14 cellular contexts compared by ENCODE assay signal in genomic region chr2:207810200-207810788, GRCh38. TPM values are rescaled to one million over a fixed set of nuclear protein-coding genes. Genes with fewer than 3 reads are reported as not detected.
A peak's percentile ranks its signal among the peaks of the same experiment; 100 is the strongest.
DNase-seq lines count a peak whose midpoint lies in the region; ATAC-seq, FAIRE-seq and TF ChIP-seq lines count a peak whose summit lies in the region.
"Had no signal": no experiment of that assay in that cellular context is flagged by ENCODE, and none has a peak within 500 bp of the region (broad histone marks: within the 10 kb centered on the region; RNA-seq: fewer than 3 reads in every experiment).

No MANE protein-coding gene starts in this region.

- H3K4me1 ChIP-seq in adipocyte (ENCODE audit: control insufficient read depth, insufficient read depth, low read length) (peaks cover 10% of the 10 kb centered on the region), HepG2 (ENCODE audit: insufficient read depth, low read length) (peaks cover 70% of the 10 kb centered on the region), smooth muscle cell (ENCODE audit: low read depth) (peaks cover 46% of the 10 kb centered on the region)

- TF ChIP-seq CTCF in HFFc6 (IDR thresholded peaks at IDR 0.05): no peak
- no peak for TF ChIP-seq CTCF in HepG2 (CRISPR knock-in tag; IDR thresholded peaks at IDR 0.05)
- no peak for TF ChIP-seq CTCF in smooth muscle cell (IDR thresholded peaks at IDR 0.05; ENCODE audit: borderline replicate concordance, insufficient read depth, poor library complexity, severe bottlenecking)
- no peak for TF ChIP-seq CTCF in osteocyte (IDR thresholded peaks at IDR 0.05)

- H2AFZ ChIP-seq in HepG2 (ENCODE audit: low read length) (peak overlapping the region; percentile 91), smooth muscle cell (ENCODE audit: low read depth) (no peak overlapping the region)

- H3K9me3 ChIP-seq in adipocyte (ENCODE audit: control insufficient read depth, low read length): no peaks in the 10 kb centered on the region
- no peaks in the 10 kb centered on the region for H3K9me3 ChIP-seq in HepG2 (ENCODE audit: low read length)
- no peaks in the 10 kb centered on the region for H3K9me3 ChIP-seq in smooth muscle cell (replicated peaks; ENCODE audit: low read depth)

- DNase-seq in HFFc6 (no peak), adipocyte (ENCODE audit: low read depth) (no peak), HepG2 (ENCODE audit: low spot score) (no peak), smooth muscle cell (lab: John Stamatoyannopoulos, UW; ENCODE audit: unreplicated experiment) (no peak), NCI-H82 (lab: John Stamatoyannopoulos, UW) (no peak), osteocyte (ENCODE audit: extremely low spot score, unreplicated experiment) (no peak)
- DNase-seq in activated CD4-positive, alpha-beta T cell treated with anti-CD3 and anti-CD28 coated beads, Interleukin-2, amount 50 U/mL, for 1 hour: no peak
- DNase-seq: activated T-cell treated with anti-CD3 and anti-CD28 coated beads, Interleukin-2, amount 50 U/mL, for 24 hours; CD4-positive, CD25-positive, alpha-beta regulatory T cell; naive thymus-derived CD8-positive, alpha-beta T cell; SIG-M5 had no signal

- no peak for TF ChIP-seq EP300 in HepG2 (IDR thresholded peaks at IDR 0.05; ENCODE audit: low read depth in 2 of 2, low read length in 2 of 2)
- TF ChIP-seq EP300 in HepG2 (CRISPR knock-in tag; IDR thresholded peaks at IDR 0.05; ENCODE audit: borderline replicate concordance): no peak

- no peaks in the 10 kb centered on the region for H3K27me3 ChIP-seq in adipocyte (replicated peaks; ENCODE audit: control insufficient read depth, insufficient read depth, low read length)
- H3K27me3 ChIP-seq in HepG2 (ENCODE audit: control insufficient read depth in 1 of 2, insufficient read depth in 2 of 2, low read length in 2 of 2): no peaks in the 10 kb centered on the region
- no peaks in the 10 kb centered on the region for H3K27me3 ChIP-seq in smooth muscle cell (ENCODE audit: low read depth)

- H3K4me3 ChIP-seq in adipocyte (ENCODE audit: low read length) (peak overlapping the region; percentile 25), HepG2 (replicated peaks in 1 of 3; ENCODE audit: insufficient read depth in 1 of 3, low read depth in 2 of 3, low read length in 3 of 3) (peak overlapping the region; percentile 18 to 59 (median 33); a peak in 5 of 6 replicates), smooth muscle cell (no peak overlapping the region)

- no peak; a peak in 1 of 4 replicates for TF ChIP-seq POLR2A in HepG2 (IDR thresholded peaks at IDR 0.05; ENCODE audit: insufficient read depth in 1 of 2, low read depth in 2 of 2, low read length in 2 of 2)

- peaks cover 31% of the 10 kb centered on the region for H3K4me1 Mint-ChIP-seq in HFFc6 (ENCODE audit: low read depth)
- H3K4me1 Mint-ChIP-seq in osteocyte (ENCODE audit: unreplicated experiment): peaks cover 2% of the 10 kb centered on the region
- H3K4me1 Mint-ChIP-seq: CD4-positive, CD25-positive, alpha-beta regulatory T cell had no signal

- FAIRE-seq in HepG2 (lab: Jason Lieb, UNC): no peak
- FAIRE-seq: endometrium had no signal

- WGBS in HepG2 (ENCODE audit: low lambda C conversion rate): 83% methylated on average over 4 of the region's 4 CpGs
- 63% methylated on average over 4 of the region's 4 CpGs for WGBS in smooth muscle cell (ENCODE audit: low lambda C conversion rate)

- CTCF ChIA-PET in HepG2 (lab: Yijun Ruan, JAX; ENCODE audit: low intra/inter-chr PET ratio, low total read pairs): no interaction called here

- in situ Hi-C loops in HepG2 (cut with HindIII; ENCODE audit: extremely low pct_ligation_motif_present, low pct_unique_long_range_greater_than_20kb): no loop called here

- intact Hi-C loops in HepG2 (cut with micrococcal nuclease; ENCODE audit: unreplicated experiment): loop anchor here (5.0 kb wide), 2 partner anchors 37 to 43 kb away; partner anchors contain the start of gene FZD5

- H3K79me2 ChIP-seq in HepG2 (ENCODE audit: insufficient read depth, low read length) (no peaks in the 10 kb centered on the region), smooth muscle cell (ENCODE audit: low read depth) (no peaks in the 10 kb centered on the region)

- no peak for TF ChIP-seq RAD21 in HepG2 (CRISPR knock-in tag; IDR thresholded peaks at IDR 0.05)

- ATAC-seq in HepG2 (peak; percentile 30), HG02884 (IDR thresholded peaks at IDR 0.05; ENCODE audit: unreplicated experiment) (no peak)
- ATAC-seq: naive thymus-derived CD8-positive, alpha-beta T cell; stimulated activated memory B cell treated with anti-CD40 and anti-IgM and Interleukin-4, amounts not matched to agents 10 μg/mL and 1 μg/mL and 100 μg/mL, for 72 hours had no signal

- no peaks in the 10 kb centered on the region for H3K9me3 Mint-ChIP-seq in HFFc6
- no peaks in the 10 kb centered on the region for H3K9me3 Mint-ChIP-seq in osteocyte (ENCODE audit: unreplicated experiment)
- H3K9me3 Mint-ChIP-seq: activated T-cell treated with anti-CD3 and anti-CD28 coated beads, Interleukin-2, amount 50 U/mL, for 24 hours; stimulated activated memory B cell treated with anti-CD40 and anti-IgM and Interleukin-4, amounts not matched to agents 10 μg/mL and 1 μg/mL and 100 μg/mL, for 72 hours had no signal

- H3K27ac ChIP-seq in HepG2 (ENCODE audit: extremely low read length, insufficient read depth, low read length) (peak overlapping the region; percentile 58), smooth muscle cell (ENCODE audit: low read depth) (no peak overlapping the region)

- H3K4me3 Mint-ChIP-seq in HFFc6: peak overlapping the region; percentile 73
- no peak overlapping the region for H3K4me3 Mint-ChIP-seq in osteocyte (ENCODE audit: unreplicated experiment)
- H3K4me3 Mint-ChIP-seq: activated T-cell treated with anti-CD3 and anti-CD28 coated beads, Interleukin-2, amount 50 U/mL, for 24 hours; CD4-positive, CD25-positive, alpha-beta regulatory T cell; naive thymus-derived CD8-positive, alpha-beta T cell; stimulated activated memory B cell treated with anti-CD40 and anti-IgM and Interleukin-4, amounts not matched to agents 10 μg/mL and 1 μg/mL and 100 μg/mL, for 72 hours had no signal

- H3K4me2 ChIP-seq in HepG2 (ENCODE audit: low read depth, low read length): peak overlapping the region; percentile 85
- peak overlapping the region; percentile 21 for H3K4me2 ChIP-seq in smooth muscle cell

- H3K9ac ChIP-seq in adipocyte (ENCODE audit: low read length): no peak overlapping the region
- H3K9ac ChIP-seq in HepG2 (ENCODE audit: insufficient read depth, low read depth, low read length): peak overlapping the region; percentile 58
- no peak overlapping the region for H3K9ac ChIP-seq in smooth muscle cell (ENCODE audit: low read depth)

- no TSS peak for BruUV-seq in HepG2 (replicated peaks; lab: Mats Ljungman, UMichigan)

- H3K36me3 ChIP-seq in adipocyte (ENCODE audit: control insufficient read depth, insufficient read depth, low read length, severe bottlenecking) (no peaks in the 10 kb centered on the region), HepG2 (replicated peaks in 1 of 2; ENCODE audit: control insufficient read depth in 1 of 2, insufficient read depth in 2 of 2, low read length in 2 of 2) (no peaks in the 10 kb centered on the region), smooth muscle cell (ENCODE audit: low read depth) (no peaks in the 10 kb centered on the region)

- H3K27me3 Mint-ChIP-seq in HFFc6 (ENCODE audit: insufficient read depth) (peaks cover 2% of the 10 kb centered on the region), osteocyte (ENCODE audit: unreplicated experiment) (no peaks in the 10 kb centered on the region)

- H3K36me3 Mint-ChIP-seq in HFFc6 (ENCODE audit: low read depth) (no peaks in the 10 kb centered on the region), osteocyte (ENCODE audit: unreplicated experiment) (no peaks in the 10 kb centered on the region)
- H3K36me3 Mint-ChIP-seq: naive thymus-derived CD8-positive, alpha-beta T cell had no signal

- H3K27ac Mint-ChIP-seq in HFFc6: no peak overlapping the region
- H3K27ac Mint-ChIP-seq in osteocyte (ENCODE audit: unreplicated experiment): no peak overlapping the region
- H3K27ac Mint-ChIP-seq: activated T-cell treated with anti-CD3 and anti-CD28 coated beads, Interleukin-2, amount 50 U/mL, for 24 hours; CD4-positive, CD25-positive, alpha-beta regulatory T cell; naive thymus-derived CD8-positive, alpha-beta T cell; stimulated activated memory B cell treated with anti-CD40 and anti-IgM and Interleukin-4, amounts not matched to agents 10 μg/mL and 1 μg/mL and 100 μg/mL, for 72 hours had no signal

- H3F3A ChIP-seq in smooth muscle cell (ENCODE audit: low read depth): no peaks in the 10 kb centered on the region

- POLR2A ChIA-PET in HepG2 (lab: Yijun Ruan, JAX): interaction anchor here (0.9 to 14.0 kb wide), 21 partner anchors 8 to 216 kb away, joined by 3 to 288 read pairs (median 10); partner anchors contain the start of genes FZD5 and PLEKHM3

- H4K20me1 ChIP-seq in HepG2 (ENCODE audit: insufficient read depth, low read length) (no peaks in the 10 kb centered on the region), smooth muscle cell (ENCODE audit: low read depth) (no peaks in the 10 kb centered on the region)

RNA-seq across cellular contexts. Expression of gene FZD5, which starts 40.6 kb away (rescaled TPM):
- total RNA-seq in HFFc6 (2021; fragmentation: NEBNext Ultra II Directional; extraction: Animal tissue kit (Norgen Biotek cat#: 25700)): 1 to 10 TPM in 4 of 6 experiments, under 1 TPM in 2; 0.64 to 1.4 (median 1.2) TPM
- total RNA-seq in HepG2 (2016; rRNA removed; fragmentation: Illumina TruSeq; extraction: Trizol): 28.9 and 34.3 TPM in 2 replicates
- total RNA-seq in HepG2 (2016; cell fraction: cytosol; rRNA removed; fragmentation: Illumina TruSeq; extraction: Trizol; ENCODE audit: low read depth): 3.1 and 4.0 TPM in 2 replicates
- 27.1 and 33.9 TPM in 2 replicates for total RNA-seq in HepG2 (2016; cell fraction: insoluble cytoplasmic fraction; rRNA removed; fragmentation: Illumina TruSeq; extraction: Trizol)
- total RNA-seq in HepG2 (2016; cell fraction: membrane; rRNA removed; fragmentation: Illumina TruSeq; extraction: Trizol): 17.9 and 18.6 TPM in 2 replicates
- 49.9 and 55.0 TPM in 2 replicates for total RNA-seq in HepG2 (2016; cell fraction: nucleus; rRNA removed; fragmentation: Illumina TruSeq; extraction: Trizol)
- polyA plus RNA-seq in HepG2 (2011; rRNA removed): 25.3 and 29.1 TPM in 2 replicates
- 17.7 and 21.9 TPM in 2 replicates for polyA plus RNA-seq in HepG2 (2011; cell fraction: cytosol; rRNA removed)
- 46.8 and 48.3 TPM in 2 replicates for polyA plus RNA-seq in HepG2 (2011; cell fraction: nucleus; rRNA removed)
- polyA plus RNA-seq in HepG2 (2012): 41.5 and 51.6 TPM in 2 replicates
- polyA plus RNA-seq in HepG2 (2016; cell fraction: cytosol; fragmentation: Illumina TruSeq; extraction: Trizol; ENCODE audit: low read depth): 1.9 and 2.0 TPM in 2 replicates
- 21.1 and 22.9 TPM in 2 replicates for polyA plus RNA-seq in HepG2 (2016; cell fraction: insoluble cytoplasmic fraction; fragmentation: Illumina TruSeq; extraction: Trizol; ENCODE audit: low read depth)
- 6.8 and 7.4 TPM in 2 replicates for polyA plus RNA-seq in HepG2 (2016; cell fraction: membrane; fragmentation: Illumina TruSeq; extraction: Trizol; ENCODE audit: low read depth)
- 38.4 and 40.1 TPM in 2 replicates for polyA plus RNA-seq in HepG2 (2016; cell fraction: nucleus; fragmentation: Illumina TruSeq; extraction: Trizol; ENCODE audit: insufficient read depth, low read depth)
- 4.3 and 130 TPM in 2 replicates for polyA minus RNA-seq in HepG2 (2011; rRNA and poly(A)+ RNA removed; ENCODE audit: low replicate concordance)
- 61.0 and 69.9 TPM in 2 replicates for polyA minus RNA-seq in HepG2 (2011; cell fraction: cytosol; rRNA and poly(A)+ RNA removed)
- 116 and 135 TPM in 2 replicates for polyA minus RNA-seq in HepG2 (2011; cell fraction: nucleus; rRNA and poly(A)+ RNA removed)
- 0.67 and 1.4 TPM in 2 replicates for total RNA-seq in smooth muscle cell
- 0.09 and 0.60 TPM in 2 replicates for polyA plus RNA-seq in smooth muscle cell
- total RNA-seq in osteocyte: 1.8 and 2.1 TPM in 2 replicates
